Comparison of ENCODE assay signal across 18 cellular contexts in the genomic region with DNA sequence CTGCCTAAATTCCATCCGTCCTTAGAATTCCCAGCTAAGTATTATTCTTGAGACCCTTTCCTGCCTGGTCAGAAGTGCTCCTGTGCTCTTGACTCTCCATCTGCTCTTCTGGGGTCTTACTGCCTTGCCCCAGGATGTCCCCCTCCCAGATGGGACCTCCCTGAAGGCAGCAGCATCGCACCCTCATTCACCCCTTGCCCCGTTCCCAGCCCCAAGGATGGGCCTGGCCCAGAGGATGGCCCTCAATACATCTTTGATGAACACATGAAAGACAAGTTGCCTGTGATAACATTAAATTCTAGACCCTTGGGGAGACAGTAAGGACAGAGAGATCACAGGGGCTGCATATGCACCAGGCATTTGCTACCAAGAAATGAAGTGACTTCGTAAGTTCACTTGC.
DNase-seq lines count a peak whose midpoint lies in the region; ATAC-seq and TF ChIP-seq lines count a peak whose summit lies in the region.
"Had no signal": no experiment of that assay in that cellular context is flagged by ENCODE, and none has a peak within 500 bp of the region (broad histone marks: within the 10 kb centered on the region; RNA-seq: fewer than 3 reads in every experiment).

No MANE protein-coding gene starts in this region.

- H3K4me3 ChIP-seq in coronary artery (no peak overlapping the region), osteoblast (ENCODE audit: insufficient read depth, low read length) (no peak overlapping the region), tibial artery (no peak overlapping the region)
- H3K4me3 ChIP-seq: BLaER1, HAP-1 had no signal

- H3K27ac ChIP-seq in coronary artery (peak overlapping the region; percentile 78 to 92), osteoblast (ENCODE audit: low read depth, low read length) (no peak overlapping the region), tibial artery (peak overlapping the region; percentile 87 to 89)
- H3K27ac ChIP-seq: BLaER1 had no signal

- peaks cover 52% of the 10 kb centered on the region for H3K27me3 Mint-ChIP-seq in T-helper 17 cell

- no peaks in the 10 kb centered on the region for H3K36me3 Mint-ChIP-seq in T-helper 17 cell (ENCODE audit: low read depth)
- H3K36me3 Mint-ChIP-seq: CD14-positive monocyte; CD4-positive, alpha-beta memory T cell; IgD-negative memory B cell had no signal

- H3K4me2 ChIP-seq in osteoblast (ENCODE audit: insufficient read depth, low read length) = no peak overlapping the region

- intact Hi-C loops in tibial artery (cut with DNase I; ENCODE audit: low total_unique reads) = no loop called here

- DNase-seq in T-helper 17 cell = no peak
- DNase-seq in coronary artery (ENCODE audit: low spot score) = no peak
- peak; percentile 3 for DNase-seq in osteoblast (ENCODE audit: insufficient read length, low spot score, missing footprints)
- no peak for DNase-seq in tibial artery
- DNase-seq: 8988T; CD4-positive, alpha-beta memory T cell; DMS153; DMS79; GDM1 had no signal

- no peaks in the 10 kb centered on the region for H3K79me2 ChIP-seq in osteoblast (ENCODE audit: insufficient read depth, low read length)

- TF ChIP-seq CTCF in coronary artery (IDR thresholded peaks at IDR 0.05) (no peak), osteoblast (IDR thresholded peaks at IDR 0.05; ENCODE audit: extremely low read depth, low read depth, low read length) (no peak), tibial artery (IDR thresholded peaks at IDR 0.05) (no peak)

- no peak overlapping the region for H2AFZ ChIP-seq in osteoblast (ENCODE audit: low read length)

- H3K27me3 ChIP-seq in osteoblast (ENCODE audit: insufficient read depth, low read length) = no peaks in the 10 kb centered on the region
- no peaks in the 10 kb centered on the region for H3K27me3 ChIP-seq in tibial artery
- H3K27me3 ChIP-seq: BLaER1 had no signal

- H3K36me3 ChIP-seq in osteoblast (ENCODE audit: insufficient read depth, low read length) (no peaks in the 10 kb centered on the region), tibial artery (no peaks in the 10 kb centered on the region)
- H3K36me3 ChIP-seq: BLaER1, HAP-1 had no signal

- no peak for ATAC-seq in T-helper 17 cell
- no peak for ATAC-seq in GM21786 (IDR thresholded peaks at IDR 0.05; ENCODE audit: unreplicated experiment)
- no peak for ATAC-seq in HG02981 (IDR thresholded peaks at IDR 0.05; ENCODE audit: unreplicated experiment)
- no peak for ATAC-seq in HG02885 (IDR thresholded peaks at IDR 0.05; ENCODE audit: poor library complexity, unreplicated experiment)
- ATAC-seq in HG03520 (IDR thresholded peaks at IDR 0.05; ENCODE audit: unreplicated experiment) = no peak
- ATAC-seq: HepG2 had no signal

- H3K27ac Mint-ChIP-seq in T-helper 17 cell = peak overlapping the region; percentile 1
- H3K27ac Mint-ChIP-seq: CD14-positive monocyte, IgD-negative memory B cell had no signal

- H3K4me1 ChIP-seq in osteoblast (ENCODE audit: insufficient read depth, low read length) (no peaks in the 10 kb centered on the region), tibial artery (peaks cover 0 to 97% (median 85%) of the 10 kb centered on the region in 4 donors)
- H3K4me1 ChIP-seq: HAP-1 had no signal

- no peaks in the 10 kb centered on the region for H3K4me1 Mint-ChIP-seq in T-helper 17 cell
- H3K4me1 Mint-ChIP-seq: CD14-positive monocyte; CD4-positive, alpha-beta memory T cell; IgD-negative memory B cell had no signal

- H3K4me3 Mint-ChIP-seq in T-helper 17 cell = no peak overlapping the region
- H3K4me3 Mint-ChIP-seq: CD14-positive monocyte; CD4-positive, alpha-beta memory T cell; IgD-negative memory B cell had no signal

- no peaks in the 10 kb centered on the region for H3K9me3 ChIP-seq in T-helper 17 cell (ENCODE audit: control insufficient read depth, low read length, poor library complexity, severe bottlenecking)
- no peaks in the 10 kb centered on the region for H3K9me3 ChIP-seq in osteoblast (ENCODE audit: low read depth, low read length)
- H3K9me3 ChIP-seq in tibial artery = no peaks in the 10 kb centered on the region
- H3K9me3 ChIP-seq: HAP-1 had no signal

- no peaks in the 10 kb centered on the region for H4K20me1 ChIP-seq in osteoblast (ENCODE audit: insufficient read depth, low read length)
- H4K20me1 ChIP-seq: BLaER1 had no signal
